Comparison of ENCODE assay signal across 1 cellular context in genomic region chr2:42086500-42086953, GRCh38.
A peak's percentile ranks its signal among the peaks of the same experiment; 100 is the strongest.
TF ChIP-seq lines count a peak whose summit lies in the region.

No MANE protein-coding gene starts in this region.

TF ChIP-seq in HepG2, 621 proteins besides CTCF, POLR2A, EP300 and RAD21 (continued from another document and continues in another):
- TF ChIP-seq CENPBD1 (CRISPR knock-in tag; IDR thresholded peaks at IDR 0.05; ENCODE audit: borderline replicate concordance, low read depth): no peak
- no peak for TF ChIP-seq ZNF253 (CRISPR knock-in tag; IDR thresholded peaks at IDR 0.05; ENCODE audit: borderline replicate concordance)
- no peak for TF ChIP-seq ZNF766 (CRISPR knock-in tag; IDR thresholded peaks at IDR 0.05; ENCODE audit: borderline replicate concordance)
- peak; percentile 100 for TF ChIP-seq SMC3 (IDR thresholded peaks at IDR 0.05; ENCODE audit: low read length)
- TF ChIP-seq LCORL (IDR thresholded peaks at IDR 0.05): no peak
- 0 out of 2 replicates have a peak, but pooled peaks have one; percentile 48 for TF ChIP-seq LCORL (CRISPR knock-in tag; IDR thresholded peaks at IDR 0.05)
- no peak for TF ChIP-seq ZMYM3 (CRISPR knock-in tag; IDR thresholded peaks at IDR 0.05)
- no peak for TF ChIP-seq ZNF33B (CRISPR knock-in tag; IDR thresholded peaks at IDR 0.05)
- TF ChIP-seq GTF3A (CRISPR knock-in tag; conservative IDR thresholded peaks at IDR 0.05): no peak
- TF ChIP-seq EHMT2 (IDR thresholded peaks at IDR 0.05; ENCODE audit: borderline replicate concordance, low read depth, low read length): no peak
- no peak for TF ChIP-seq U2AF2 (IDR thresholded peaks at IDR 0.05; ENCODE audit: low read depth, low read length)
- no peak for TF ChIP-seq ATAD3A (CRISPR knock-in tag; IDR thresholded peaks at IDR 0.05)
- no peak for TF ChIP-seq ZNF329 (CRISPR knock-in tag; IDR thresholded peaks at IDR 0.05; ENCODE audit: low read depth)
- TF ChIP-seq RXRB (CRISPR knock-in tag; IDR thresholded peaks at IDR 0.05; ENCODE audit: borderline replicate concordance): peak; percentile 24; the same call in 1 of the 2 replicates
- TF ChIP-seq NFYC (CRISPR knock-in tag; IDR thresholded peaks at IDR 0.05): 0 out of 2 replicates have a peak, but pooled peaks have one; percentile 25
- TF ChIP-seq SNRNP70 (IDR thresholded peaks at IDR 0.05; ENCODE audit: low read depth, low read length): no peak
- 0 out of 2 replicates have a peak, but pooled peaks have one; percentile 21 for TF ChIP-seq ZNF513 (CRISPR knock-in tag; conservative IDR thresholded peaks at IDR 0.05)
- TF ChIP-seq ZNF782 (CRISPR knock-in tag; IDR thresholded peaks at IDR 0.05; ENCODE audit: borderline replicate concordance): peak; percentile 76; the same call in 1 of the 2 replicates
- TF ChIP-seq ZNF280D (CRISPR knock-in tag; IDR thresholded peaks at IDR 0.05): no peak
- no peak for TF ChIP-seq FIP1L1 (IDR thresholded peaks at IDR 0.05; ENCODE audit: borderline replicate concordance, insufficient read depth, low read depth, low read length)
- peak; percentile 48; the same call in 1 of the 2 replicates for TF ChIP-seq THAP9 (CRISPR knock-in tag; IDR thresholded peaks at IDR 0.05; ENCODE audit: borderline replicate concordance)
- TF ChIP-seq ZSCAN5A (CRISPR knock-in tag; IDR thresholded peaks at IDR 0.05; ENCODE audit: borderline replicate concordance): no peak
- TF ChIP-seq IKZF5 (CRISPR knock-in tag; IDR thresholded peaks at IDR 0.05): no peak
- peak; percentile 51 for TF ChIP-seq ISL2 (CRISPR knock-in tag; IDR thresholded peaks at IDR 0.05)
- no peak for TF ChIP-seq MAFG (CRISPR knock-in tag; IDR thresholded peaks at IDR 0.05)
- 0 out of 2 replicates have a peak, but pooled peaks have one; percentile 24 for TF ChIP-seq ZNF691 (CRISPR knock-in tag; IDR thresholded peaks at IDR 0.05; ENCODE audit: borderline replicate concordance, low read depth)
- TF ChIP-seq ZNF263 (CRISPR knock-in tag; IDR thresholded peaks at IDR 0.05): 0 out of 2 replicates have a peak, but pooled peaks have one; percentile 46
- no peak for TF ChIP-seq PHF5A (CRISPR knock-in tag; IDR thresholded peaks at IDR 0.05; ENCODE audit: low read depth, unreplicated experiment)
- TF ChIP-seq KIAA2018 (CRISPR knock-in tag; IDR thresholded peaks at IDR 0.05; ENCODE audit: borderline replicate concordance): no peak
- no peak for TF ChIP-seq ETV5 (CRISPR knock-in tag; IDR thresholded peaks at IDR 0.05; ENCODE audit: borderline replicate concordance)
- no peak for TF ChIP-seq IRF1 (CRISPR knock-in tag; IDR thresholded peaks at IDR 0.05; ENCODE audit: low read depth)
- TF ChIP-seq ZFP1 (CRISPR knock-in tag; IDR thresholded peaks at IDR 0.05): no peak
